17 cellular contexts compared by ENCODE assay signal in the genomic region with DNA sequence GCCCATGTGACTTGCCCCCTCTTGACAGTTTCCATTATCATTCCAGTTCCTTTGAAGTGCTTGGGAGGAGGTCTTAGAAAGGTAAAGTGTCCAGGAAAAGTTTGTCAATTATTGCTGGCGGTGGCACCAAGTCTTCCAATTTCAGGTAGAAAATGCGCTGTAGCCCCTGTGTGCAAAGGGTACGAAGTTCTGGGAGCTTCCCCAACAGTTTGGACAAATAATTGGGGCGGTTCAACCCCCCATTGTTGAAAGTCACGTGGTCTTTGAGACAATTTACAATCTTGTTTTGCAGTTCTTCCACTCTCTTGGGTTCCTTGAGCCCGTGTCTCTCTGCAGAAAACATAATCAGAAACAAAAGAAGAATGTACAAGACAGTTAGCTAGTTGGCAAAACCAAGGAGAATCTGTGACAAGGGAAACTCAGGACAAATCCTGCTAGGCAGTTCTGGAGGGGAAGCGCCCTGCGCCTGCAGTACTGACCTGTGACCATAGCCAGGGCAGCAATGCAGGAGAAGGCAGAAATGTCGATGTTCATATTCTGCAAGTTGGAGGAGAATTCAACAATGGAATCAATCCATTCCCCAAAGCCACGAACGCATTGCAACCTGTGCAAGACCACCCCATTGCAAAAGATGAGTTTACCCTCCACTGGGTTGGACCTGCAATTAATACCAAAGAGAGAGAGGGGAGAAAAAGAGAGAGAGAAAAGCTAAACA.
"Had no signal": no experiment of that assay in that cellular context is flagged by ENCODE, and none has a peak within 500 bp of the region (broad histone marks: within the 10 kb centered on the region; RNA-seq: fewer than 3 reads in every experiment).

No MANE protein-coding gene starts in this region.

- H3K9me3 ChIP-seq: ascending aorta, prostate gland, upper lobe of left lung had no signal

- H3K9me3 Mint-ChIP-seq: activated CD4-positive, alpha-beta memory T cell treated with anti-CD3 and anti-CD28 coated beads for 36 hours; neural crest cell had no signal

- ATAC-seq: right cardiac atrium; stimulated activated naive CD8-positive, alpha-beta T cell treated with anti-CD3 and anti-CD28 coated beads, Interleukin-15, Interleukin-2, amounts not matched to agents 100 U/mL and 50 U/mL, for 24 hours had no signal

- H3K4me1 ChIP-seq: prostate gland had no signal

- H3K4me3 Mint-ChIP-seq: activated CD4-positive, alpha-beta memory T cell treated with anti-CD3 and anti-CD28 coated beads for 36 hours; endodermal cell; neural crest cell had no signal

- H3K4me2 ChIP-seq: smooth muscle cell had no signal

- H3K27ac Mint-ChIP-seq: activated CD4-positive, alpha-beta memory T cell treated with anti-CD3 and anti-CD28 coated beads for 36 hours; endodermal cell had no signal

- H3K4me3 ChIP-seq: ascending aorta, prostate gland, smooth muscle cell, upper lobe of left lung had no signal

- DNase-seq: activated CD4-positive, alpha-beta memory T cell treated with anti-CD3 and anti-CD28 coated beads for 36 hours; activated CD4-positive, alpha-beta T cell treated with anti-CD3 and anti-CD28 coated beads for 1 hour; activated CD8-positive, alpha-beta memory T cell treated with anti-CD3 and anti-CD28 coated beads, Interleukin-2, amount 50 U/mL, for 4 hours; activated naive CD4-positive, alpha-beta T cell; endodermal cell; hypothalamus; kidney glomerular epithelial cell; right cardiac atrium; stimulated activated CD4-positive, alpha-beta T cell treated with anti-CD3 and anti-CD28 coated beads, Interleukin-4, amount 100 ng/mL, for 4 hours; stimulated activated CD8-positive, alpha-beta memory T cell treated with anti-CD3 and anti-CD28 coated beads, Interleukin-4, amount 100 ng/mL, for 48 hours; stimulated activated naive CD8-positive, alpha-beta T cell treated with anti-CD3 and anti-CD28 coated beads, Interleukin-15, Interleukin-2, amounts not matched to agents 100 U/mL and 50 U/mL, for 24 hours; T-helper 1 cell; upper lobe of left lung had no signal

- H3K27ac ChIP-seq: ascending aorta, prostate gland, upper lobe of left lung had no signal

- H3K36me3 ChIP-seq: prostate gland had no signal

- H3K27me3 ChIP-seq: ascending aorta had no signal
